21 cellular contexts compared by ENCODE assay signal in genomic region chr1:155295183-155295941, GRCh38. TPM values are rescaled to one million over a fixed set of nuclear protein-coding genes. Genes with fewer than 3 reads are reported as not detected.
DNase-seq lines count a peak whose midpoint lies in the region; ATAC-seq and TF ChIP-seq lines count a peak whose summit lies in the region.
"Had no signal": no experiment of that assay in that cellular context is flagged by ENCODE, and none has a peak within 500 bp of the region (broad histone marks: within the 10 kb centered on the region; RNA-seq: fewer than 3 reads in every experiment).

No MANE protein-coding gene starts in this region.

- no peak overlapping the region for H3K27ac Mint-ChIP-seq in natural killer cell treated with Interleukin-12 subunit alpha and Interleukin-12 subunit beta and Interleukin-15 and Interleukin-18, amount 100 ng/mL, for 72 hours
- H3K27ac Mint-ChIP-seq: activated T-cell treated with anti-CD3 and anti-CD28 coated beads, Interleukin-2, amount 50 U/mL, for 24 hours; natural killer cell had no signal

- H3K4me3 ChIP-seq in heart left ventricle (peak overlapping the region in 9 of 12 donors; percentile 6 to 30 (median 14)), esophagus muscularis mucosa (peak overlapping the region; percentile 16 to 40 (median 24)), upper lobe of right lung (no peak overlapping the region)
- H3K4me3 ChIP-seq: adrenal gland had no signal

- intact Hi-C loops in heart left ventricle (cut with DNase I) (no loop called here), Right ventricle myocardium superior (cut with DNase I) (no loop called here), esophagus muscularis mucosa (cut with DNase I) (no loop called here), upper lobe of right lung (cut with DNase I) (no loop called here)

- no peak overlapping the region for H3K27ac ChIP-seq in heart left ventricle
- no peak overlapping the region for H3K27ac ChIP-seq in esophagus muscularis mucosa (replicated peaks in 1 of 4)
- no peak overlapping the region for H3K27ac ChIP-seq in upper lobe of right lung
- H3K27ac ChIP-seq: adrenal gland had no signal

- no peak for TF ChIP-seq EP300 in esophagus muscularis mucosa (IDR thresholded peaks at IDR 0.05)

- DNase-seq in heart left ventricle (no peak), Right ventricle myocardium superior (no peak), esophagus muscularis mucosa (ENCODE audit: extremely low spot score) (no peak), upper lobe of right lung (no peak), AML-193 (lab: John Stamatoyannopoulos, UW) (no peak)
- DNase-seq in natural killer cell treated with Interleukin-12 subunit alpha and Interleukin-12 subunit beta and Interleukin-15 and Interleukin-18, amount 100 ng/mL, for 72 hours (ENCODE audit: low spot score): no peak
- DNase-seq: activated CD4-positive, CD25-positive, alpha-beta regulatory T cell treated with anti-CD3 and anti-CD28 coated beads, Interleukin-2, amount 50 U/mL, for 72 hours; activated T-cell treated with anti-CD3 and anti-CD28 coated beads, Interleukin-2, amount 50 U/mL, for 24 hours; adrenal gland; cortex of kidney; natural killer cell; NCI-H1105 treated with DMSO at 0.1 percent for 48 hours; PC-3; T-cell had no signal

- no peaks in the 10 kb centered on the region for H3K9me3 ChIP-seq in heart left ventricle
- H3K9me3 ChIP-seq in esophagus muscularis mucosa: no peaks in the 10 kb centered on the region
- no peaks in the 10 kb centered on the region for H3K9me3 ChIP-seq in upper lobe of right lung
- H3K9me3 ChIP-seq: adrenal gland had no signal

- ATAC-seq in heart left ventricle (peak in 3 of 4 donors; percentile 38 to 53 (median 48)), Right ventricle myocardium superior (ENCODE audit: poor library complexity) (no peak), upper lobe of right lung (peak; percentile 48), HG03457 (IDR thresholded peaks at IDR 0.05; ENCODE audit: unreplicated experiment) (no peak), GM19455 (IDR thresholded peaks at IDR 0.05; ENCODE audit: unreplicated experiment) (no peak)
- peak; percentile 15 to 43 for ATAC-seq in natural killer cell treated with Interleukin-12 subunit alpha and Interleukin-12 subunit beta and Interleukin-15 and Interleukin-18, amount 100 ng/mL, for 72 hours
- ATAC-seq: PC-3 had no signal

- H3K4me3 Mint-ChIP-seq in natural killer cell treated with Interleukin-12 subunit alpha and Interleukin-12 subunit beta and Interleukin-15 and Interleukin-18, amount 100 ng/mL, for 72 hours: no peak overlapping the region
- H3K4me3 Mint-ChIP-seq: activated T-cell treated with anti-CD3 and anti-CD28 coated beads, Interleukin-2, amount 50 U/mL, for 24 hours; natural killer cell; T-cell had no signal

- TF ChIP-seq POLR2A in heart left ventricle (IDR thresholded peaks at IDR 0.05) (no peak), esophagus muscularis mucosa (IDR thresholded peaks at IDR 0.05; ENCODE audit: low read depth) (no peak)

- H3K27me3 ChIP-seq in heart left ventricle: peaks cover 6 to 41% (median 29%) of the 10 kb centered on the region in 9 donors
- peaks cover 0 to 49% (median 12%) of the 10 kb centered on the region in 4 donors for H3K27me3 ChIP-seq in esophagus muscularis mucosa
- peaks cover 34% of the 10 kb centered on the region for H3K27me3 ChIP-seq in upper lobe of right lung

- 12 to 25% (median 13%) methylated on average over 13 to 47 of the region's 47 CpGs for WGBS in heart left ventricle, 4 donors
- WGBS in esophagus muscularis mucosa: 16% methylated on average over 23 of the region's 47 CpGs

- peaks cover 0 to 10% (median 4%) of the 10 kb centered on the region in 12 donors for H3K4me1 ChIP-seq in heart left ventricle
- peaks cover 8 to 13% (median 12%) of the 10 kb centered on the region in 4 donors for H3K4me1 ChIP-seq in esophagus muscularis mucosa
- H3K4me1 ChIP-seq in upper lobe of right lung: no peaks in the 10 kb centered on the region
- H3K4me1 ChIP-seq: adrenal gland had no signal

- peaks cover 31 to 34% of the 10 kb centered on the region in 2 donors for H3K27me3 Mint-ChIP-seq in natural killer cell treated with Interleukin-12 subunit alpha and Interleukin-12 subunit beta and Interleukin-15 and Interleukin-18, amount 100 ng/mL, for 72 hours

- no peaks in the 10 kb centered on the region for H3K36me3 Mint-ChIP-seq in natural killer cell treated with Interleukin-12 subunit alpha and Interleukin-12 subunit beta and Interleukin-15 and Interleukin-18, amount 100 ng/mL, for 72 hours
- H3K36me3 Mint-ChIP-seq: IgD-negative memory B cell, natural killer cell, T-cell had no signal

- peaks cover 0 to 6% of the 10 kb centered on the region in 2 donors for H3K4me1 Mint-ChIP-seq in natural killer cell treated with Interleukin-12 subunit alpha and Interleukin-12 subunit beta and Interleukin-15 and Interleukin-18, amount 100 ng/mL, for 72 hours (ENCODE audit: low read depth in 2 of 2)

- no peaks in the 10 kb centered on the region for H3K9me3 Mint-ChIP-seq in natural killer cell treated with Interleukin-12 subunit alpha and Interleukin-12 subunit beta and Interleukin-15 and Interleukin-18, amount 100 ng/mL, for 72 hours
- H3K9me3 Mint-ChIP-seq: activated T-cell treated with anti-CD3 and anti-CD28 coated beads, Interleukin-2, amount 50 U/mL, for 24 hours; natural killer cell; T-cell had no signal

- TF ChIP-seq CTCF in heart left ventricle (IDR thresholded peaks at IDR 0.05) (no peak), esophagus muscularis mucosa (IDR thresholded peaks at IDR 0.05) (no peak), upper lobe of right lung (IDR thresholded peaks at IDR 0.05) (no peak)

- H3K36me3 ChIP-seq in heart left ventricle: no peaks in the 10 kb centered on the region
- no peaks in the 10 kb centered on the region for H3K36me3 ChIP-seq in esophagus muscularis mucosa
- H3K36me3 ChIP-seq in upper lobe of right lung: no peaks in the 10 kb centered on the region
- H3K36me3 ChIP-seq: adrenal gland had no signal

RNA-seq across cellular contexts. Expression of gene PKLR, which starts 5.9 kb away (rescaled TPM):
- under 1 TPM in 1 of 9 donors, not detected in 8; 0.09 TPM for total RNA-seq in heart left ventricle
- polyA plus RNA-seq in heart left ventricle: not detected
- total RNA-seq in Right ventricle myocardium superior: not detected
- total RNA-seq in esophagus muscularis mucosa: not detected
- total RNA-seq in natural killer cell treated with Interleukin-12 subunit alpha and Interleukin-12 subunit beta and Interleukin-15 and Interleukin-18, amount 100 ng/mL, for 72 hours: not detected
- not detected for total RNA-seq in upper lobe of right lung
- total RNA-seq: kidney epithelial cell, NCI-H460, PC-3, skeletal muscle tissue had no signal
- polyA plus RNA-seq: AG04450, IgD-negative memory B cell had no signal

RNA-seq across cellular contexts. Expression of gene FDPS, which starts 13.3 kb away (rescaled TPM):
- 10 to 100 TPM; 63.7 to 87.9 (median 77.6) TPM for total RNA-seq in heart left ventricle
- 100 to 1,000 TPM in 1 of 2 donors, 10 to 100 TPM in 1; 67.0 to 120 TPM for polyA plus RNA-seq in heart left ventricle
- 71.2 TPM for total RNA-seq in Right ventricle myocardium superior
- 10 to 100 TPM; 70.2 to 97.2 (median 82.0) TPM for total RNA-seq in esophagus muscularis mucosa
- 100 to 1,000 TPM; 251 to 386 TPM for total RNA-seq in natural killer cell treated with Interleukin-12 subunit alpha and Interleukin-12 subunit beta and Interleukin-15 and Interleukin-18, amount 100 ng/mL, for 72 hours
- total RNA-seq in upper lobe of right lung: 225 TPM

RNA-seq across cellular contexts. Expression of gene HCN3, which starts 18.1 kb away (rescaled TPM):
- total RNA-seq in heart left ventricle (1 to 10 TPM in 4 of 9 donors, under 1 TPM in 5; 0.49 to 1.7 (median 0.99) TPM), Right ventricle myocardium superior (1.4 TPM), esophagus muscularis mucosa (1 to 10 TPM; 1.0 to 2.1 (median 1.4) TPM), upper lobe of right lung (2.6 TPM)
- polyA plus RNA-seq in heart left ventricle: 1 to 10 TPM; 1.2 to 1.4 TPM
- total RNA-seq in natural killer cell treated with Interleukin-12 subunit alpha and Interleukin-12 subunit beta and Interleukin-15 and Interleukin-18, amount 100 ng/mL, for 72 hours: 1 to 10 TPM; 2.0 to 4.7 TPM

RNA-seq across cellular contexts. Expression of gene CLK2, which starts 22.1 kb away (rescaled TPM):
- total RNA-seq in heart left ventricle (10 to 100 TPM in 8 of 9 donors, 1 to 10 TPM in 1; 9.6 to 26.1 (median 17.2) TPM), Right ventricle myocardium superior (18.5 TPM), esophagus muscularis mucosa (10 to 100 TPM; 17.6 to 32.0 (median 25.3) TPM), upper lobe of right lung (51.2 TPM)
- 10 to 100 TPM; 15.9 to 22.8 TPM for polyA plus RNA-seq in heart left ventricle
- total RNA-seq in natural killer cell treated with Interleukin-12 subunit alpha and Interleukin-12 subunit beta and Interleukin-15 and Interleukin-18, amount 100 ng/mL, for 72 hours: 100 to 1,000 TPM in 1 of 2 donors, 10 to 100 TPM in 1; 77.1 to 117 TPM

RNA-seq across cellular contexts. Expression of gene RUSC1, which starts 25.3 kb away (rescaled TPM):
- 10 to 100 TPM; 14.6 to 28.0 (median 16.3) TPM for total RNA-seq in heart left ventricle
- 10 to 100 TPM; 16.3 to 25.9 TPM for polyA plus RNA-seq in heart left ventricle
- total RNA-seq in Right ventricle myocardium superior: 19.9 TPM
- total RNA-seq in esophagus muscularis mucosa: 10 to 100 TPM; 15.6 to 35.4 (median 27.2) TPM
- total RNA-seq in natural killer cell treated with Interleukin-12 subunit alpha and Interleukin-12 subunit beta and Interleukin-15 and Interleukin-18, amount 100 ng/mL, for 72 hours: 10 to 100 TPM; 26.2 to 40.1 TPM
- 27.0 TPM for total RNA-seq in upper lobe of right lung

Comparison
In these comparisons a context has a peak if more than half of its experiments do, and no peak if none do; other contexts are left out.
1. ATAC-seq: peak in heart left ventricle (3 of 4), natural killer cell treated with Interleukin-12 subunit alpha and Interleukin-12 subunit beta and Interleukin-15 and Interleukin-18, amount 100 ng/mL, for 72 hours (2 of 2) and upper lobe of right lung (single experiment); none in Right ventricle myocardium superior (single experiment), HG03457 (single experiment) and GM19455 (single experiment).